ENCODE assay signal across 32 cellular contexts in genomic region chr12:65675141-65675621, GRCh38.
A peak's percentile ranks its signal among the peaks of the same experiment; 100 is the strongest.
DNase-seq lines count a peak whose midpoint lies in the region; ATAC-seq, FAIRE-seq and TF ChIP-seq lines count a peak whose summit lies in the region.
"Had no signal": no experiment of that assay in that cellular context is flagged by ENCODE, and none has a peak within 500 bp of the region (broad histone marks: within the 10 kb centered on the region; RNA-seq: fewer than 3 reads in every experiment).

No MANE protein-coding gene starts in this region.

- H3K27ac ChIP-seq in RWPE2 (ENCODE audit: poor library complexity, severe bottlenecking) (peak overlapping the region; percentile 99), keratinocyte (ENCODE audit: control insufficient read depth, insufficient read depth, low read length) (no peak overlapping the region), smooth muscle cell (ENCODE audit: low read depth) (peak overlapping the region; percentile 65)
- H3K27ac ChIP-seq: body of pancreas, epithelial cell of prostate, left ventricle myocardium inferior, sigmoid colon had no signal

- H3K4me2 ChIP-seq in keratinocyte (ENCODE audit: control insufficient read depth, extremely low read depth, insufficient read depth, low read depth, low read length) = no peak overlapping the region
- peak overlapping the region; percentile 63 for H3K4me2 ChIP-seq in smooth muscle cell

- H3K4me1 ChIP-seq in RWPE2 (ENCODE audit: insufficient read depth, poor library complexity, severe bottlenecking) (peaks cover 46% of the 10 kb centered on the region), keratinocyte (ENCODE audit: control insufficient read depth, extremely low read depth, insufficient read depth, low read length) (peaks cover 39% of the 10 kb centered on the region), smooth muscle cell (ENCODE audit: low read depth) (peaks cover 9% of the 10 kb centered on the region)
- H3K4me1 ChIP-seq: body of pancreas, left ventricle myocardium inferior had no signal

- H3K27me3 ChIP-seq in RWPE2 (ENCODE audit: insufficient read depth, poor library complexity, severe bottlenecking) (peaks cover 3% of the 10 kb centered on the region), keratinocyte (ENCODE audit: control insufficient read depth, extremely low read depth, insufficient read depth, low read length) (no peaks in the 10 kb centered on the region), smooth muscle cell (ENCODE audit: low read depth) (no peaks in the 10 kb centered on the region)
- H3K27me3 ChIP-seq: body of pancreas, sigmoid colon had no signal

- 33% methylated on average over 1 of the region's 1 CpG for WGBS in smooth muscle cell (ENCODE audit: low lambda C conversion rate)

- DNase-seq in H4 (ENCODE audit: low spot score) (peak; percentile 33), RWPE2 (ENCODE audit: low spot score) (no peak), keratinocyte (ENCODE audit: low read depth, low spot score) (no peak), smooth muscle cell (lab: John Stamatoyannopoulos, UW; ENCODE audit: unreplicated experiment) (no peak), NCI-H2081 (lab: John Stamatoyannopoulos, UW) (no peak), NCI-H1048 (lab: John Stamatoyannopoulos, UW) (no peak), NCI-H1417 treated with DMSO at 0.1 percent for 48 hours (lab: John Stamatoyannopoulos, UW) (no peak)
- DNase-seq: activated CD8-positive, alpha-beta T cell treated with anti-CD3 and anti-CD28 coated beads for 36 hours; activated naive CD8-positive, alpha-beta T cell treated with anti-CD3 and anti-CD28 coated beads, Interleukin-2, amount 10 ng/mL, durations not matched to agents 7 days and 5 days; AML-193; body of pancreas; CD8-positive, alpha-beta memory T cell; cerebellar nuclear complex; foreskin melanocyte; GF-D8; H7; immature natural killer cell; left ventricle myocardium inferior; midbrain; NCI-H1092 treated with DMSO at 0.1 percent for 48 hours; NCI-H1930; NCI-H345; NCI-H82; nephron progenitor cell; OCI-M1; SHP77 treated with DMSO at 0.1 percent for 48 hours; sigmoid colon; stimulated activated CD8-positive, alpha-beta memory T cell treated with anti-CD3 and anti-CD28 coated beads, Interleukin-4, amount 100 ng/mL, for 48 hours; T-helper 1 cell; trophoblast cell had no signal

- no peaks in the 10 kb centered on the region for H3K9me1 ChIP-seq in keratinocyte (ENCODE audit: control insufficient read depth, extremely low read depth, insufficient read depth, low read length)

- no peaks in the 10 kb centered on the region for H3K9me3 ChIP-seq in RWPE2 (ENCODE audit: severe bottlenecking)
- H3K9me3 ChIP-seq in keratinocyte (ENCODE audit: control insufficient read depth, low read depth, low read length) = no peaks in the 10 kb centered on the region
- no peaks in the 10 kb centered on the region for H3K9me3 ChIP-seq in smooth muscle cell (replicated peaks; ENCODE audit: low read depth)
- H3K9me3 ChIP-seq: body of pancreas, left ventricle myocardium inferior, sigmoid colon had no signal

- no peaks in the 10 kb centered on the region for H4K20me1 ChIP-seq in keratinocyte (ENCODE audit: control insufficient read depth, extremely low read depth, insufficient read depth, low read length)
- H4K20me1 ChIP-seq in smooth muscle cell (ENCODE audit: low read depth) = no peaks in the 10 kb centered on the region

- no peaks in the 10 kb centered on the region for H3F3A ChIP-seq in smooth muscle cell (ENCODE audit: low read depth)

- H3K4me3 ChIP-seq in RWPE2 (ENCODE audit: severe bottlenecking) (no peak overlapping the region), keratinocyte (ENCODE audit: control insufficient read depth in 2 of 3, extremely low read depth in 1 of 3, insufficient read depth in 2 of 3, low read depth in 1 of 3, low read length in 3 of 3) (no peak overlapping the region), smooth muscle cell (no peak overlapping the region)
- H3K4me3 ChIP-seq: body of pancreas, left ventricle myocardium inferior, sigmoid colon had no signal

- dilution Hi-C loops in keratinocyte (cut with MboI; ENCODE audit: extremely low pct_ligation_motif_present, low sequenced_read_pairs) = no loop called here

- no peak for ATAC-seq in RWPE2 (ENCODE audit: low read depth)
- ATAC-seq: activated CD4-positive, CD25-positive, alpha-beta regulatory T cell treated with anti-CD3 and anti-CD28 coated beads, Interleukin-2, amount 50 U/mL, for 24 hours; activated CD8-positive, alpha-beta T cell treated with anti-CD3 and anti-CD28 coated beads for 36 hours; body of pancreas had no signal

- no peaks in the 10 kb centered on the region for H3K79me2 ChIP-seq in keratinocyte (ENCODE audit: control insufficient read depth, insufficient read depth, low read length)
- no peaks in the 10 kb centered on the region for H3K79me2 ChIP-seq in smooth muscle cell (ENCODE audit: low read depth)

- no peak overlapping the region for H3K9ac ChIP-seq in keratinocyte (ENCODE audit: control insufficient read depth, extremely low read depth, insufficient read depth, low read length)
- peak overlapping the region; percentile 8 for H3K9ac ChIP-seq in smooth muscle cell (ENCODE audit: low read depth)

- H2AFZ ChIP-seq in keratinocyte (ENCODE audit: control insufficient read depth, low read length) = no peak overlapping the region
- H2AFZ ChIP-seq in smooth muscle cell (ENCODE audit: low read depth) = peak overlapping the region; percentile 67

- H3K36me3 ChIP-seq in RWPE2 (ENCODE audit: low read depth) (no peaks in the 10 kb centered on the region), keratinocyte (ENCODE audit: control insufficient read depth in 2 of 2, extremely low read depth in 1 of 2, insufficient read depth in 2 of 2, low read length in 2 of 2) (no peaks in the 10 kb centered on the region), smooth muscle cell (ENCODE audit: low read depth) (no peaks in the 10 kb centered on the region)
- H3K36me3 ChIP-seq: left ventricle myocardium inferior, sigmoid colon had no signal

- FAIRE-seq in keratinocyte (lab: Jason Lieb, UNC) = peak; percentile 34

- no peak for TF ChIP-seq CTCF in RWPE2 (IDR thresholded peaks at IDR 0.05; ENCODE audit: poor library complexity, severe bottlenecking)
- no peak for TF ChIP-seq CTCF in keratinocyte (optimal IDR thresholded peaks at IDR 0.05 in 1 of 3, IDR thresholded peaks at IDR 0.05 in 1 of 3, conservative IDR thresholded peaks at IDR 0.05 in 1 of 3; ENCODE audit: extremely low read depth in 1 of 3, insufficient read depth in 2 of 3, low read length in 3 of 3)
- no peak for TF ChIP-seq CTCF in smooth muscle cell (IDR thresholded peaks at IDR 0.05; ENCODE audit: borderline replicate concordance, insufficient read depth, poor library complexity, severe bottlenecking)
